In the genomic region with DNA sequence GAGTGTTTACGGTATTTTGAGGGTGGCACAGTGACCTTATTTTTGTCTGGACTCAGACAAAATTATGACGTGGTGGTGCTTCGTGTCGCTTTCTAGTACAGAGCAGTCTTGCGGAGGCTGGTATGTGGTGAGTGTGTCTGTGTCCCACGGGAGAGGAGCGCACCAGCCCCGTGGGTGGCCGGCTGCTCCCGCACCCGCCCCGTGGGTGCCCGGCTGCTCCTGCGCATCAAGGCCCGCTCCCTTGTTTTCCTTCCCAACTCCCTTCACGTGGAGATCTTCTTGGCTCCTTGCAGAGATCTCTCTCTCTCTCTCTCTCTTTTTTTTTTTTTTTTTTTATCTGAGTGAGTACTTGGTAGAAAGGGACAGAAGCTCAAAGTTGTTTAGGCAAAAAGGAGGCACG, we compare ENCODE assay signal across 34 cellular contexts. TPM values are rescaled to one million over a fixed set of nuclear protein-coding genes. Genes with fewer than 3 reads are reported as not detected.
"Had no signal": no experiment of that assay in that cellular context is flagged by ENCODE, and none has a peak within 500 bp of the region (broad histone marks: within the 10 kb centered on the region; RNA-seq: fewer than 3 reads in every experiment).

No MANE protein-coding gene starts in this region.

- DNase-seq: Karpas-422, Kasumi-1, MG63, MM.1S, MV-4-11, NCI-H1048, NCI-H1092, NCI-H1092 treated with DMSO at 0.1 percent for 48 hours, NCI-H1105, NCI-H1105 treated with DMSO at 0.1 percent for 48 hours, NCI-H1417, NCI-H1417 treated with DMSO at 0.1 percent for 48 hours, NCI-H1436, NCI-H1436 treated with DMSO at 0.1 percent for 48 hours, NCI-H146, NCI-H1694, NCI-H1694 treated with DMSO at 0.1 percent for 48 hours, NCI-H187, NCI-H187 treated with DMSO at 0.1 percent for 48 hours, NCI-H1930, NCI-H2029, NCI-H2029 treated with DMSO at 0.1 percent for 48 hours, NCI-H2081, NCI-H2081 treated with DMSO at 0.1 percent for 48 hours, NCI-H2107, NCI-H2171, NCI-H2171 treated with DMSO at 0.1 percent for 48 hours, NCI-H2227 treated with DMSO at 0.1 percent for 48 hours, NCI-H226, NCI-H345, NCI-H446, NCI-H446 treated with DMSO at 0.1 percent for 48 hours, NCI-H510A had no signal

RNA-seq across cellular contexts. Expression of gene FAM149A, which starts 12.2 kb away (rescaled TPM):
- total RNA-seq: M059J had no signal
